Comparison of ENCODE assay signal across 8 cellular contexts in genomic region chr7:74656911-74657691, GRCh38. TPM values are rescaled to one million over a fixed set of nuclear protein-coding genes. Genes with fewer than 3 reads are reported as not detected.
DNase-seq lines count a peak whose midpoint lies in the region; ATAC-seq and TF ChIP-seq lines count a peak whose summit lies in the region.

No MANE protein-coding gene starts in this region.

- H3K4me1 Mint-ChIP-seq in CD4-positive, CD25-positive, alpha-beta regulatory T cell: peaks cover 24 to 54% (median 32%) of the 10 kb centered on the region in 4 donors

- H3K27me3 ChIP-seq in CD4-positive, CD25-positive, alpha-beta regulatory T cell (ENCODE audit: control insufficient read depth, insufficient read depth, low read length): no peaks in the 10 kb centered on the region
- no peaks in the 10 kb centered on the region for H3K27me3 ChIP-seq in right lobe of liver

- H3K27ac ChIP-seq in CD4-positive, CD25-positive, alpha-beta regulatory T cell (ENCODE audit: insufficient read depth, low read length, poor library complexity, severe bottlenecking): peak overlapping the region; percentile 82
- H3K27ac ChIP-seq in right lobe of liver: peak overlapping the region; percentile 99 to 100 (median 100)

- peak; percentile 90 for TF ChIP-seq POLR2A in right lobe of liver (IDR thresholded peaks at IDR 0.05)

- H3K4me3 Mint-ChIP-seq in CD4-positive, CD25-positive, alpha-beta regulatory T cell: peak overlapping the region; percentile 89 to 97 (median 95)

- intact Hi-C loops in right lobe of liver (cut with DNase I): no loop called here

- 0% methylated on average over 25 of the region's 59 CpGs for WGBS in right lobe of liver (ENCODE audit: insufficient coverage, low coverage, low lambda C conversion rate, missing lambda C conversion rate)

- peaks cover 52% of the 10 kb centered on the region for H3K4me1 ChIP-seq in CD4-positive, CD25-positive, alpha-beta regulatory T cell (ENCODE audit: control insufficient read depth, insufficient read depth, low read length, poor library complexity, severe bottlenecking)
- H3K4me1 ChIP-seq in right lobe of liver: peaks cover 0 to 45% (median 15%) of the 10 kb centered on the region in 4 donors

- ATAC-seq in CD4-positive, CD25-positive, alpha-beta regulatory T cell (ENCODE audit: low read depth in 2 of 2): peak; percentile 87 to 88
- ATAC-seq in GM19395 (IDR thresholded peaks at IDR 0.05; ENCODE audit: unreplicated experiment) (peak; percentile 67), HG03558 (IDR thresholded peaks at IDR 0.05; ENCODE audit: extremely low read depth, unreplicated experiment) (peak; percentile 33), right lobe of liver (peak; percentile 79 to 88 (median 82))

- DNase-seq in CD4-positive, CD25-positive, alpha-beta regulatory T cell: peak; percentile 95 to 98 (median 97)
- DNase-seq in NCI-H748 (lab: John Stamatoyannopoulos, UW; ENCODE audit: unreplicated experiment): peak; percentile 98
- peak; percentile 96 to 97 for DNase-seq in activated CD4-positive, alpha-beta T cell treated with anti-CD3 and anti-CD28 coated beads, Interleukin-2, amount 50 U/mL, for 4 hours
- DNase-seq in dermis blood vessel endothelial cell: peak; percentile 98
- peak; percentile 99 to 100 (median 99) for DNase-seq in right lobe of liver
- DNase-seq in stimulated activated CD4-positive, alpha-beta T cell treated with anti-CD3 and anti-CD28 coated beads, Interleukin-4, amount 100 ng/mL, for 1 hour: peak; percentile 99

- no peaks in the 10 kb centered on the region for H3K9me3 ChIP-seq in CD4-positive, CD25-positive, alpha-beta regulatory T cell (ENCODE audit: control insufficient read depth in 2 of 2, low read length in 2 of 2)
- H3K9me3 ChIP-seq in right lobe of liver: no peaks in the 10 kb centered on the region

- H3K9me3 Mint-ChIP-seq in CD4-positive, CD25-positive, alpha-beta regulatory T cell: peaks cover 0 to 1% (median 0%) of the 10 kb centered on the region in 7 donors

- no peaks in the 10 kb centered on the region for H3K36me3 Mint-ChIP-seq in CD4-positive, CD25-positive, alpha-beta regulatory T cell

- TF ChIP-seq CTCF in right lobe of liver (IDR thresholded peaks at IDR 0.05): peak in 2 of 4 donors; percentile 20 to 41

- no peaks in the 10 kb centered on the region for H3K36me3 ChIP-seq in CD4-positive, CD25-positive, alpha-beta regulatory T cell (ENCODE audit: control insufficient read depth, insufficient read depth, low read length)
- no peaks in the 10 kb centered on the region for H3K36me3 ChIP-seq in right lobe of liver

- peak overlapping the region; percentile 87 to 90 (median 88) for H3K27ac Mint-ChIP-seq in CD4-positive, CD25-positive, alpha-beta regulatory T cell

- H3K27me3 Mint-ChIP-seq in CD4-positive, CD25-positive, alpha-beta regulatory T cell: peaks cover 6% of the 10 kb centered on the region

- H3K4me3 ChIP-seq in CD4-positive, CD25-positive, alpha-beta regulatory T cell (ENCODE audit: low read depth, low read length): peak overlapping the region; percentile 88
- H3K4me3 ChIP-seq in right lobe of liver: peak overlapping the region; percentile 95 to 99 (median 98)

RNA-seq across cellular contexts. Expression of gene GTF2I, which starts 0.4 kb away (rescaled TPM):
- total RNA-seq in CD4-positive, CD25-positive, alpha-beta regulatory T cell: 125 TPM
- 10 to 100 TPM; 37.7 to 47.6 (median 40.6) TPM for polyA plus RNA-seq in CD4-positive, CD25-positive, alpha-beta regulatory T cell
- 142 and 195 TPM in 2 replicates for total RNA-seq in dermis blood vessel endothelial cell
- 100 to 1,000 TPM in 2 of 6 experiments, 10 to 100 TPM in 4; 59.0 to 116 (median 90.9) TPM for total RNA-seq in right lobe of liver

Comparison
In these comparisons a context has a peak if more than half of its experiments do, and no peak if none do; other contexts are left out.
1. Peak in every context shown above with its lines: DNase-seq, ATAC-seq, H3K4me3 ChIP-seq and H3K27ac ChIP-seq.
2. ATAC-seq: peak in every context shown above with its lines; median percentile 88 in CD4-positive, CD25-positive, alpha-beta regulatory T cell; 82 in right lobe of liver; 67 in GM19395; 33 in HG03558.